In genomic region chr11:120174866-120175265, GRCh38 we compare ENCODE assay signal across 26 cellular contexts. TPM values are rescaled to one million over a fixed set of nuclear protein-coding genes. Genes with fewer than 3 reads are reported as not detected.
"Had no signal": no experiment of that assay in that cellular context is flagged by ENCODE, and none has a peak within 500 bp of the region (broad histone marks: within the 10 kb centered on the region; RNA-seq: fewer than 3 reads in every experiment).

No MANE protein-coding gene starts in this region.

- H3K4me3 ChIP-seq: cardiac muscle cell, ovary, psoas muscle, tibial artery had no signal

- H3K27ac Mint-ChIP-seq: activated B cell treated with CpG ODN at 0.5 μM for 24 hours; activated CD4-positive, alpha-beta memory T cell treated with anti-CD3 and anti-CD28 coated beads, Interleukin-2, amount 10 ng/mL, durations not matched to agents 7 days and 5 days; activated CD4-positive, alpha-beta T cell treated with anti-CD3 and anti-CD28 coated beads for 36 hours; activated naive CD4-positive, alpha-beta T cell treated with anti-CD3 and anti-CD28 coated beads, Interleukin-2, amount 10 ng/mL, durations not matched to agents 7 days and 5 days; activated T-cell treated with anti-CD3 and anti-CD28 coated beads, Interleukin-2, amount 50 U/mL, for 72 hours; dendritic cell treated with granulocyte-macrophage colony-stimulating factor and Interleukin-4, amounts not matched to agents 40 ng/mL and 50 ng/mL, for 4 days; immature natural killer cell; stimulated activated naive CD8-positive, alpha-beta T cell treated with anti-CD3 and anti-CD28 coated beads, Interleukin-15, Interleukin-2, amounts not matched to agents 100 ng/mL and 50 ng/mL, for 24 hours had no signal

- H3K9me3 Mint-ChIP-seq: activated B cell treated with CpG ODN at 0.5 μM for 24 hours; activated CD4-positive, alpha-beta memory T cell treated with anti-CD3 and anti-CD28 coated beads, Interleukin-2, amount 10 ng/mL, durations not matched to agents 7 days and 5 days; activated naive CD4-positive, alpha-beta T cell treated with anti-CD3 and anti-CD28 coated beads, Interleukin-2, amount 10 ng/mL, durations not matched to agents 7 days and 5 days; activated T-cell treated with anti-CD3 and anti-CD28 coated beads, Interleukin-2, amount 50 U/mL, for 72 hours; immature natural killer cell; nephron; stimulated activated naive CD8-positive, alpha-beta T cell treated with anti-CD3 and anti-CD28 coated beads, Interleukin-15, Interleukin-2, amounts not matched to agents 100 ng/mL and 50 ng/mL, for 24 hours had no signal

- ATAC-seq: activated CD4-positive, alpha-beta T cell treated with anti-CD3 and anti-CD28 coated beads for 36 hours; activated T-cell treated with anti-CD3 and anti-CD28 coated beads, Interleukin-2, amount 50 U/mL, for 72 hours; psoas muscle; right cardiac atrium had no signal

- DNase-seq: activated B cell treated with CpG ODN at 0.5 μM for 24 hours; activated CD4-positive, alpha-beta memory T cell treated with anti-CD3 and anti-CD28 coated beads, Interleukin-2, amount 10 ng/mL, durations not matched to agents 7 days and 5 days; activated CD4-positive, alpha-beta T cell treated with anti-CD3 and anti-CD28 coated beads for 36 hours; activated effector memory CD4-positive, alpha-beta T cell treated with Interleukin-2 at 50 U/mL for 16 hours; activated naive CD4-positive, alpha-beta T cell treated with anti-CD3 and anti-CD28 coated beads, Interleukin-2, amount 10 ng/mL, durations not matched to agents 7 days and 5 days; activated T-cell treated with anti-CD3 and anti-CD28 coated beads, Interleukin-2, amount 50 U/mL, for 72 hours; amygdala; effector CD4-positive, alpha-beta T cell; erythroblast; foreskin fibroblast; immature natural killer cell; kidney glomerular epithelial cell; midbrain; ovary; psoas muscle; right cardiac atrium; stimulated activated CD4-positive, alpha-beta T cell treated with anti-CD3 and anti-CD28 coated beads, Interleukin-12 subunit alpha, Interleukin-12 subunit beta, amount 100 ng/mL, for 4 hours; substantia nigra; T1000 had no signal

- H3K27ac ChIP-seq: cardiac muscle cell, neutrophil, ovary, psoas muscle, tibial artery had no signal

- H3K27me3 ChIP-seq: ovary had no signal

- H3K4me3 Mint-ChIP-seq: activated B cell treated with CpG ODN at 0.5 μM for 24 hours; activated CD4-positive, alpha-beta memory T cell treated with anti-CD3 and anti-CD28 coated beads, Interleukin-2, amount 10 ng/mL, durations not matched to agents 7 days and 5 days; activated CD4-positive, alpha-beta T cell treated with anti-CD3 and anti-CD28 coated beads for 36 hours; activated naive CD4-positive, alpha-beta T cell treated with anti-CD3 and anti-CD28 coated beads, Interleukin-2, amount 10 ng/mL, durations not matched to agents 7 days and 5 days; activated T-cell treated with anti-CD3 and anti-CD28 coated beads, Interleukin-2, amount 50 U/mL, for 72 hours; dendritic cell treated with granulocyte-macrophage colony-stimulating factor and Interleukin-4, amounts not matched to agents 40 ng/mL and 50 ng/mL, for 4 days; immature natural killer cell; nephron; stimulated activated naive CD8-positive, alpha-beta T cell treated with anti-CD3 and anti-CD28 coated beads, Interleukin-15, Interleukin-2, amounts not matched to agents 100 ng/mL and 50 ng/mL, for 24 hours had no signal

- H3K4me1 Mint-ChIP-seq: activated CD4-positive, alpha-beta memory T cell treated with anti-CD3 and anti-CD28 coated beads, Interleukin-2, amount 10 ng/mL, durations not matched to agents 7 days and 5 days; activated CD4-positive, alpha-beta T cell treated with anti-CD3 and anti-CD28 coated beads for 36 hours; activated naive CD4-positive, alpha-beta T cell treated with anti-CD3 and anti-CD28 coated beads, Interleukin-2, amount 10 ng/mL, durations not matched to agents 7 days and 5 days had no signal

- H3K36me3 Mint-ChIP-seq: activated naive CD4-positive, alpha-beta T cell treated with anti-CD3 and anti-CD28 coated beads, Interleukin-2, amount 10 ng/mL, durations not matched to agents 7 days and 5 days had no signal

RNA-seq across cellular contexts. Expression of gene TRIM29, which starts 37.0 kb away (rescaled TPM):
- polyA plus RNA-seq: cardiac muscle cell, fibroblast of lung, immature natural killer cell had no signal
